In genomic region chr2:240573516-240574385, GRCh38 we compare ENCODE assay signal across 1 cellular context.
TF ChIP-seq lines count a peak whose summit lies in the region.

No MANE protein-coding gene starts in this region.

TF ChIP-seq in HepG2, 621 proteins besides CTCF, POLR2A, EP300 and RAD21:
- TF ChIP-seq POLR2G (IDR thresholded peaks at IDR 0.05; ENCODE audit: low read depth, low read length), result peak; percentile 55
- peak; percentile 62 for TF ChIP-seq RBFOX2 (IDR thresholded peaks at IDR 0.05; ENCODE audit: low read depth, low read length)
- TF ChIP-seq ZNF124 (CRISPR knock-in tag; IDR thresholded peaks at IDR 0.05), result no peak
- TF ChIP-seq AGO2 (optimal IDR thresholded peaks at IDR 0.05; ENCODE audit: low read depth, low read length), result peak; percentile 76
- TF ChIP-seq AGO1 (IDR thresholded peaks at IDR 0.05; ENCODE audit: low read depth, low read length, poor library complexity, severe bottlenecking), result peak; percentile 35
- TF ChIP-seq ZNF782 (CRISPR knock-in tag; IDR thresholded peaks at IDR 0.05; ENCODE audit: borderline replicate concordance), result 0 out of 2 replicates have a peak, but pooled peaks have one; percentile 37
